8 cellular contexts compared by ENCODE assay signal in genomic region chr20:47493175-47493953, GRCh38. TPM values are rescaled to one million over a fixed set of nuclear protein-coding genes. Genes with fewer than 3 reads are reported as not detected.
A peak's percentile ranks its signal among the peaks of the same experiment; 100 is the strongest.
DNase-seq lines count a peak whose midpoint lies in the region; ATAC-seq and TF ChIP-seq lines count a peak whose summit lies in the region.

No MANE protein-coding gene starts in this region.

- 80 to 90% methylated on average over 2 to 3 of the region's 3 CpGs for WGBS in endodermal cell (ENCODE audit: insufficient coverage in 1 of 2, insufficient read length in 1 of 2), 2 experiments

- TF ChIP-seq CTCF in PC-9 (conservative IDR thresholded peaks at IDR 0.05), result no peak
- no peak for TF ChIP-seq CTCF in gastrocnemius medialis (IDR thresholded peaks at IDR 0.05 in 4 of 5, conservative IDR thresholded peaks at IDR 0.05 in 1 of 5)
- TF ChIP-seq CTCF in endodermal cell (conservative IDR thresholded peaks at IDR 0.05), result no peak

- H4K20me1 ChIP-seq in PC-9 (ENCODE audit: insufficient read depth), result no peaks in the 10 kb centered on the region

- CTCF ChIA-PET in PC-9 (lab: Charles Lee), result interaction anchor here (0.6 to 1.4 kb wide), 9 partner anchors 8 to 1470 kb away, joined by 3 to 13 read pairs (median 4); partner anchors contain the start of gene NCOA3

- in situ Hi-C loops in gastrocnemius medialis (cut with MboI; ENCODE audit: low sequenced_read_pairs in 4 of 4), result no loop called here

- H3K27me3 Mint-ChIP-seq in IgD-negative memory B cell (no peaks in the 10 kb centered on the region), endodermal cell (ENCODE audit: insufficient read depth) (no peaks in the 10 kb centered on the region)

- DNase-seq in COLO668 (lab: John Stamatoyannopoulos, UW; ENCODE audit: unreplicated experiment) (peak; percentile 30), PC-9 (peak; percentile 89 to 94), cardiac septum (ENCODE audit: low spot score) (peak; percentile 86), gastrocnemius medialis (peak; percentile 87 to 93), endodermal cell (no peak), GOT3 (lab: John Stamatoyannopoulos, UW) (no peak)
- peak; percentile 65 for DNase-seq in activated naive CD4-positive, alpha-beta T cell treated with Interleukin-2 at 50 U/mL for 16 hours

- H3K4me1 Mint-ChIP-seq in IgD-negative memory B cell (peaks cover 37 to 46% (median 39%) of the 10 kb centered on the region in 3 donors), endodermal cell (peaks cover 9% of the 10 kb centered on the region)

- BruUV-seq in PC-9 (replicated peaks; lab: Mats Ljungman, UMichigan), result no TSS peak

- H3K9me3 Mint-ChIP-seq in IgD-negative memory B cell (peaks cover 0 to 2% (median 0%) of the 10 kb centered on the region in 3 donors), endodermal cell (no peaks in the 10 kb centered on the region)

- H3K36me3 ChIP-seq in PC-9 (ENCODE audit: low read depth), result no peaks in the 10 kb centered on the region
- no peaks in the 10 kb centered on the region for H3K36me3 ChIP-seq in gastrocnemius medialis
- H3K36me3 ChIP-seq in endodermal cell (ENCODE audit: control insufficient read depth, insufficient read depth, low read length), result no peaks in the 10 kb centered on the region

- H3K27me3 ChIP-seq in PC-9 (ENCODE audit: insufficient read depth, low read depth) (no peaks in the 10 kb centered on the region), gastrocnemius medialis (no peaks in the 10 kb centered on the region), endodermal cell (ENCODE audit: control insufficient read depth, insufficient read depth, low read length, poor library complexity, severe bottlenecking) (no peaks in the 10 kb centered on the region)

- no peaks in the 10 kb centered on the region for H3K9me2 ChIP-seq in PC-9 (ENCODE audit: insufficient read depth)

- no peak overlapping the region for H3K9ac ChIP-seq in endodermal cell (ENCODE audit: extremely low read depth, low read length, poor library complexity, severe bottlenecking)

- H2AFZ ChIP-seq in PC-9, result no peak overlapping the region; the same call in 1 of the 2 replicates

- H3K36me3 Mint-ChIP-seq in IgD-negative memory B cell, result no peaks in the 10 kb centered on the region
- H3K36me3 Mint-ChIP-seq in endodermal cell (ENCODE audit: low read depth), result no peaks in the 10 kb centered on the region

- H3K4me2 ChIP-seq in PC-9, result peak overlapping the region; percentile 84

- H3F3A ChIP-seq in PC-9 (ENCODE audit: insufficient read depth, low read depth), result peaks cover 28% of the 10 kb centered on the region

- H3K4me3 ChIP-seq in PC-9, result peak overlapping the region; percentile 38
- peak overlapping the region in 3 of 4 donors; percentile 5 to 7 (median 5) for H3K4me3 ChIP-seq in gastrocnemius medialis
- H3K4me3 ChIP-seq in endodermal cell (ENCODE audit: low read length), result no peak overlapping the region

- H3K4me1 ChIP-seq in PC-9 (replicated peaks; ENCODE audit: insufficient read depth), result peaks cover 44% of the 10 kb centered on the region
- peaks cover 19 to 21% of the 10 kb centered on the region in 2 donors for H3K4me1 ChIP-seq in gastrocnemius medialis
- H3K4me1 ChIP-seq in endodermal cell (ENCODE audit: control insufficient read depth, insufficient read depth, low read length), result no peaks in the 10 kb centered on the region

- H3K9me3 ChIP-seq in PC-9 (ENCODE audit: insufficient read depth, low read depth) (no peaks in the 10 kb centered on the region), gastrocnemius medialis (no peaks in the 10 kb centered on the region), endodermal cell (ENCODE audit: control insufficient read depth, low read length) (no peaks in the 10 kb centered on the region)

- peak in 1 of 2 donors; percentile 28 for TF ChIP-seq POLR2A in gastrocnemius medialis (IDR thresholded peaks at IDR 0.05)

- H3K27ac ChIP-seq in PC-9, result peak overlapping the region; percentile 84
- peak overlapping the region; percentile 80 to 87 (median 84) for H3K27ac ChIP-seq in gastrocnemius medialis
- H3K27ac ChIP-seq in endodermal cell (ENCODE audit: low read depth, low read length), result no peak overlapping the region

- POLR2A ChIA-PET in PC-9 (lab: Charles Lee; ENCODE audit: unreplicated experiment), result interaction anchor here (0.6 to 1.2 kb wide), 11 partner anchors 8 to 184 kb away, joined by 3 to 14 read pairs (median 4); partner anchors contain the start of gene NCOA3

- no peaks in the 10 kb centered on the region for H3K79me2 ChIP-seq in PC-9 (ENCODE audit: low read depth)

- H3K27ac Mint-ChIP-seq in IgD-negative memory B cell, result peak overlapping the region; percentile 72 to 84 (median 80)
- no peak overlapping the region for H3K27ac Mint-ChIP-seq in endodermal cell

- ATAC-seq in gastrocnemius medialis, result peak; percentile 94 to 95

- H3K4me3 Mint-ChIP-seq in IgD-negative memory B cell (peak overlapping the region; percentile 49 to 83 (median 58)), endodermal cell (no peak overlapping the region)

- intact Hi-C loops in PC-9 (cut with micrococcal nuclease; ENCODE audit: unreplicated experiment), result loop anchor here (1.0 to 2.0 kb wide), 2 partner anchors 8 to 55 kb away; partner anchors contain the start of gene NCOA3
- intact Hi-C loops in cardiac septum (cut with DNase I), result loop anchor here (10.0 kb wide), 1 partner anchor 279 kb away; no protein-coding TSS in a partner anchor
- intact Hi-C loops in gastrocnemius medialis (cut with DNase I; ENCODE audit: low total_unique reads), result loop anchor here (2.0 kb wide), 1 partner anchor 29 kb away; no protein-coding TSS in a partner anchor

RNA-seq across cellular contexts. Expression of gene NCOA3, which starts 8.3 kb away (rescaled TPM):
- polyA plus RNA-seq in IgD-negative memory B cell, result 64.7 TPM
- 40.3 and 78.0 TPM in 2 replicates for total RNA-seq in PC-9 (2021)
- total RNA-seq in cardiac septum, result 18.6 TPM
- 10 to 100 TPM; 52.5 to 86.1 (median 70.1) TPM for total RNA-seq in gastrocnemius medialis
- total RNA-seq in endodermal cell, result 10 to 100 TPM; 38.6 TPM
- 15.2 TPM for polyA plus RNA-seq in endodermal cell (2013, experiment 1 of 2)
- polyA plus RNA-seq in endodermal cell (2013, experiment 2 of 2), result 14.4 TPM

Comparison
In these comparisons a context has a peak if more than half of its experiments do, and no peak if none do; other contexts are left out.
1. DNase-seq: peak in COLO668 (single experiment), PC-9 (2 of 2), activated naive CD4-positive, alpha-beta T cell treated with Interleukin-2 at 50 U/mL for 16 hours (single experiment), cardiac septum (single experiment) and gastrocnemius medialis (2 of 2); none in endodermal cell (single experiment) and GOT3 (single experiment).